20 cellular contexts compared by ENCODE assay signal in the genomic region with DNA sequence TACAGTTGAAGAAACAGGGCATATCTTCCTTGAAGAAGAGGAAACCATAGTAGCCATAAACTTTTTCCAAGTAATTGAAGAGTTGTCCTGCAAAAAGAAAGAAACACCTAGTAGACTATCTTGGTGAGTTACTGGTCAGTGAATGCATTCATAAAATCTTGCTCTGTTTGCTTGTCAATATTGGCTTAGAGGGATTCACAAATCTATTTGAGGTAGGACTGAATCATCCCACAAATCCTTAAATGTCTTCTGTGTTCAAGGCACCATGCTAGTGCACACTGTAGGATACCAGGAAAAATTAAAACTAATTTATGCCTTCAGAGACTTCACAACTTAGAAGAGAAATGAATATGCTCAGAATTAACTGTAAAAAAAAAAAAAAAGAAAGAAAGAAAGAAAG. TPM values are rescaled to one million over a fixed set of nuclear protein-coding genes. Genes with fewer than 3 reads are reported as not detected.
DNase-seq lines count a peak whose midpoint lies in the region; ATAC-seq and TF ChIP-seq lines count a peak whose summit lies in the region.
"Had no signal": no experiment of that assay in that cellular context is flagged by ENCODE, and none has a peak within 500 bp of the region (broad histone marks: within the 10 kb centered on the region; RNA-seq: fewer than 3 reads in every experiment).

No MANE protein-coding gene starts in this region.

- DNase-seq in PC-3 (peak; percentile 8), caudate nucleus (lab: John Stamatoyannopoulos, UW) (no peak), neural crest cell (ENCODE audit: low read depth, low spot score) (no peak), thyroid gland (no peak), HEK293T (ENCODE audit: extremely low spot score) (no peak), NCI-H510A treated with DMSO at 0.1 percent for 48 hours (lab: John Stamatoyannopoulos, UW) (no peak)
- no peak for DNase-seq in central memory CD4-positive, alpha-beta T cell
- DNase-seq: ACHN; AML-193; DND-41; H7; KBM-7; NCI-H1105 treated with DMSO at 0.1 percent for 48 hours; NCI-H1694; NCI-H748 treated with DMSO at 0.1 percent for 48 hours; NK-92 treated with Interleukin-12 subunit alpha and Interleukin-12 subunit beta, amount 100 ng/mL, for 24 hours had no signal

- H3F3A ChIP-seq in PC-3 (ENCODE audit: low read length, unreplicated experiment): no peaks in the 10 kb centered on the region

- peak; percentile 90 for ATAC-seq in PC-3
- ATAC-seq: Right ventricle myocardium inferior had no signal

- no peaks in the 10 kb centered on the region for H3K79me2 ChIP-seq in PC-3 (ENCODE audit: low read length)

- H3K27me3 ChIP-seq in PC-3 (ENCODE audit: low read length): no peaks in the 10 kb centered on the region
- no peaks in the 10 kb centered on the region for H3K27me3 ChIP-seq in thyroid gland

- peaks cover 12% of the 10 kb centered on the region for H3K4me1 Mint-ChIP-seq in neural crest cell

- H4K20me1 ChIP-seq in PC-3 (ENCODE audit: low read length): no peaks in the 10 kb centered on the region

- H3K36me3 ChIP-seq in PC-3 (ENCODE audit: low read depth, low read length) (peaks cover 48% of the 10 kb centered on the region), thyroid gland (peaks cover 42 to 57% of the 10 kb centered on the region in 2 donors)

- BruUV-seq in PC-3 (replicated peaks; lab: Mats Ljungman, UMichigan): no TSS peak

- H3K4me2 ChIP-seq in PC-3 (ENCODE audit: low read length): no peak overlapping the region

- POLR2A ChIA-PET in PC-3 (lab: Charles Lee; ENCODE audit: unreplicated experiment): no interaction called here
- POLR2A ChIA-PET in HEK293T (lab: Yijun Ruan, JAX): no interaction called here

- no peaks in the 10 kb centered on the region for H3K9me3 Mint-ChIP-seq in neural crest cell

- no peaks in the 10 kb centered on the region for H3K9me2 ChIP-seq in PC-3 (replicated peaks; ENCODE audit: low read length)

- H3K27ac ChIP-seq in PC-3 (ENCODE audit: low read length) (peak overlapping the region; percentile 27), caudate nucleus (ENCODE audit: low read depth, low read length) (peak overlapping the region; percentile 93), thyroid gland (peak overlapping the region; percentile 38 to 65 (median 46))
- H3K27ac ChIP-seq: C4-2B, SK-N-MC had no signal

- peak overlapping the region; percentile 59 for H3K27ac Mint-ChIP-seq in neural crest cell (ENCODE audit: unreplicated experiment)

- no peak overlapping the region for H3K4me3 Mint-ChIP-seq in neural crest cell

- CTCF ChIA-PET in PC-3 (lab: Charles Lee) (interaction anchor here (0.7 kb wide), 1 partner anchor 63 kb away, joined by 3 read pairs; no protein-coding TSS in a partner anchor), HEK293T (lab: Yijun Ruan, JAX) (interaction anchor here (1.0 kb wide), 1 partner anchor 19 kb away, joined by 3 read pairs; no protein-coding TSS in a partner anchor)

- H3K36me3 Mint-ChIP-seq in neural crest cell (ENCODE audit: low read depth): peaks cover 14% of the 10 kb centered on the region

- H3K4me1 ChIP-seq in PC-3 (ENCODE audit: insufficient read depth, low read length) (peaks cover 13% of the 10 kb centered on the region; the same call in 1 of the 2 replicates), thyroid gland (peaks cover 0 to 23% of the 10 kb centered on the region in 2 donors)

- no peak overlapping the region for H3K9ac ChIP-seq in PC-3 (ENCODE audit: low read length)

- H2AFZ ChIP-seq in PC-3 (ENCODE audit: low read length): no peak overlapping the region

- TF ChIP-seq POLR2A in thyroid gland (IDR thresholded peaks at IDR 0.05): no peak

- intact Hi-C loops in PC-3 (cut with micrococcal nuclease) (loop anchor here (5.0 kb wide), 1 partner anchor 56 kb away; no protein-coding TSS in a partner anchor), thyroid gland (cut with DNase I) (no loop called here)

- H3K4me3 ChIP-seq in PC-3 (ENCODE audit: low read length): no peak overlapping the region
- H3K4me3 ChIP-seq in thyroid gland (replicated peaks in 1 of 3): no peak overlapping the region
- H3K4me3 ChIP-seq: SK-N-MC had no signal

- H3K9me3 ChIP-seq in PC-3 (ENCODE audit: low read length) (no peaks in the 10 kb centered on the region), thyroid gland (no peaks in the 10 kb centered on the region)

- TF ChIP-seq CTCF in PC-3 (conservative IDR thresholded peaks at IDR 0.05; ENCODE audit: low read depth, low read length) (no peak), neural crest cell (conservative IDR thresholded peaks at IDR 0.05) (no peak), thyroid gland (IDR thresholded peaks at IDR 0.05) (no peak)

- no peaks in the 10 kb centered on the region for H3K27me3 Mint-ChIP-seq in neural crest cell (ENCODE audit: low read depth)

TF ChIP-seq in HEK293T, 16 proteins besides CTCF, POLR2A, EP300 and RAD21:
- TF ChIP-seq L3MBTL2 (conservative IDR thresholded peaks at IDR 0.05): no peak
- no peak for TF ChIP-seq BHLHE40 (IDR thresholded peaks at IDR 0.05; ENCODE audit: borderline replicate concordance)
- TF ChIP-seq FOXM1 (IDR thresholded peaks at IDR 0.05; ENCODE audit: borderline replicate concordance): no peak
- TF ChIP-seq, protein P1, sequence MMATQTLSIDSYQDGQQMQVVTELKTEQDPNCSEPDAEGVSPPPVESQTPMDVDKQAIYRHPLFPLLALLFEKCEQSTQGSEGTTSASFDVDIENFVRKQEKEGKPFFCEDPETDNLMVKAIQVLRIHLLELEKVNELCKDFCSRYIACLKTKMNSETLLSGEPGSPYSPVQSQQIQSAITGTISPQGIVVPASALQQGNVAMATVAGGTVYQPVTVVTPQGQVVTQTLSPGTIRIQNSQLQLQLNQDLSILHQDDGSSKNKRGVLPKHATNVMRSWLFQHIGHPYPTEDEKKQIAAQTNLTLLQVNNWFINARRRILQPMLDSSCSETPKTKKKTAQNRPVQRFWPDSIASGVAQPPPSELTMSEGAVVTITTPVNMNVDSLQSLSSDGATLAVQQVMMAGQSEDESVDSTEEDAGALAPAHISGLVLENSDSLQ (IDR thresholded peaks at IDR 0.05): no peak
- no peak for TF ChIP-seq SUZ12 (IDR thresholded peaks at IDR 0.05)
- TF ChIP-seq SP1 (IDR thresholded peaks at IDR 0.05): no peak
- TF ChIP-seq ELF4 (IDR thresholded peaks at IDR 0.05): no peak
- TF ChIP-seq FOXK2 (IDR thresholded peaks at IDR 0.05): no peak
- no peak for TF ChIP-seq TARDBP (IDR thresholded peaks at IDR 0.05)
- TF ChIP-seq ARNT (IDR thresholded peaks at IDR 0.05): no peak
- no peak for TF ChIP-seq CTBP1 (IDR thresholded peaks at IDR 0.05; ENCODE audit: borderline replicate concordance)
- TF ChIP-seq HDGF (IDR thresholded peaks at IDR 0.05; ENCODE audit: borderline replicate concordance): no peak
- no peak for TF ChIP-seq LEF1 (IDR thresholded peaks at IDR 0.05; ENCODE audit: borderline replicate concordance)

RNA-seq across cellular contexts. Expression of gene GRAMD2B, which starts 57.6 kb away (rescaled TPM):
- total RNA-seq in PC-3 (2014; rRNA removed) (33.6 and 38.8 TPM in 2 replicates), neural crest cell (7.1 and 7.9 TPM in 2 replicates), thyroid gland (100 to 1,000 TPM in 3 of 4 donors, 10 to 100 TPM in 1; 68.1 to 115 (median 105) TPM)
- total RNA-seq: NCI-H460 had no signal

Comparison
In these comparisons a context has a peak if more than half of its experiments do, and no peak if none do; other contexts are left out.
1. H3K27ac ChIP-seq: peak in every context shown above with its lines; median percentile 93 in caudate nucleus; 46 in thyroid gland; 27 in PC-3.